ENCODE assay signal across 2 cellular contexts in genomic region chr19:51891193-51891747, GRCh38.
TF ChIP-seq lines count a peak whose summit lies in the region.

No MANE protein-coding gene starts in this region.

TF ChIP-seq in HCT116, 20 proteins besides CTCF, POLR2A, EP300 and RAD21:
- TF ChIP-seq SRF (IDR thresholded peaks at IDR 0.05; ENCODE audit: low read depth) = no peak
- no peak for TF ChIP-seq EZH2phosphoT487 (IDR thresholded peaks at IDR 0.05; ENCODE audit: borderline replicate concordance)
- no peak for TF ChIP-seq REST (IDR thresholded peaks at IDR 0.05; ENCODE audit: low read depth)
- no peak for TF ChIP-seq CEBPB (IDR thresholded peaks at IDR 0.05; ENCODE audit: low read depth)
- TF ChIP-seq FOSL1 (IDR thresholded peaks at IDR 0.05; ENCODE audit: low read depth) = no peak
- TF ChIP-seq CBX3 (IDR thresholded peaks at IDR 0.05; ENCODE audit: low read depth) = no peak
- no peak for TF ChIP-seq ZBTB33 (IDR thresholded peaks at IDR 0.05; ENCODE audit: extremely low read depth, insufficient replicate concordance, low read length)
- no peak for TF ChIP-seq MAX (IDR thresholded peaks at IDR 0.05)

TF ChIP-seq in K562, 482 proteins besides CTCF, POLR2A, EP300 and RAD21:
- TF ChIP-seq SFPQ (IDR thresholded peaks at IDR 0.05; ENCODE audit: low read depth, low read length) (no peak), POLR3G (IDR thresholded peaks at IDR 0.05; ENCODE audit: extremely low read depth, insufficient read length, insufficient replicate concordance) (no peak), MAFF (IDR thresholded peaks at IDR 0.05; ENCODE audit: low read length) (no peak), CHD1 (IDR thresholded peaks at IDR 0.05; ENCODE audit: low read length) (no peak), TRIM28 (IDR thresholded peaks at IDR 0.05) (peak; percentile 80), CBX1 (IDR thresholded peaks at IDR 0.05; ENCODE audit: low read depth) (no peak), ZNF717 (CRISPR knock-in tag; IDR thresholded peaks at IDR 0.05) (no peak), GATAD2A (IDR thresholded peaks at IDR 0.05) (no peak), ZNF518B (CRISPR knock-in tag; IDR thresholded peaks at IDR 0.05) (no peak), TFE3 (CRISPR knock-in tag; IDR thresholded peaks at IDR 0.05) (no peak), FOXJ3 (CRISPR knock-in tag; IDR thresholded peaks at IDR 0.05) (no peak), ZNF75A (CRISPR knock-in tag; IDR thresholded peaks at IDR 0.05) (peak; percentile 98), ZNF311 (CRISPR knock-in tag; IDR thresholded peaks at IDR 0.05) (no peak), ZNF444 (CRISPR knock-in tag; IDR thresholded peaks at IDR 0.05) (no peak), SOX6 (IDR thresholded peaks at IDR 0.05) (0 out of 2 replicates have a peak, but pooled peaks have one; percentile 10), MEF2D (tag; conservative IDR thresholded peaks at IDR 0.05; ENCODE audit: low read depth) (no peak), TEAD2 (tag; IDR thresholded peaks at IDR 0.05) (no peak), GTF2F1 (IDR thresholded peaks at IDR 0.05; ENCODE audit: low read depth, low read length) (no peak), ZNF174 (CRISPR knock-in tag; IDR thresholded peaks at IDR 0.05) (no peak), BRF1 (IDR thresholded peaks at IDR 0.05; ENCODE audit: borderline replicate concordance, extremely low read depth, insufficient read length) (no peak), BDP1 (IDR thresholded peaks at IDR 0.05; ENCODE audit: insufficient read depth, insufficient read length) (no peak), ZNF253 (CRISPR knock-in tag; conservative IDR thresholded peaks at IDR 0.05) (no peak), MEIS2 (IDR thresholded peaks at IDR 0.05; ENCODE audit: partially characterized antibody) (no peak), SUPT5H (IDR thresholded peaks at IDR 0.05) (no peak), ZNF280A (IDR thresholded peaks at IDR 0.05; ENCODE audit: low read depth, partially characterized antibody) (peak; percentile 81), MTA2 (IDR thresholded peaks at IDR 0.05; ENCODE audit: low read depth) (no peak), HMGXB4 (CRISPR knock-in tag; IDR thresholded peaks at IDR 0.05) (no peak), PRMT5 (CRISPR knock-in tag; IDR thresholded peaks at IDR 0.05) (no peak), FOXK1 (CRISPR knock-in tag; IDR thresholded peaks at IDR 0.05; ENCODE audit: borderline replicate concordance) (no peak), ZNF436 (CRISPR knock-in tag; IDR thresholded peaks at IDR 0.05) (no peak), CEBPB (tag; IDR thresholded peaks at IDR 0.05) (no peak), FOXK2 (conservative IDR thresholded peaks at IDR 0.05 in 1 of 2, IDR thresholded peaks at IDR 0.05 in 1 of 2; ENCODE audit: low read depth in 2 of 2) (no peak), CBX3 (IDR thresholded peaks at IDR 0.05; ENCODE audit: borderline replicate concordance in 1 of 2, low read length in 2 of 2) (peak in 1 of 2 experiments; percentile 64; a peak in 2 of 3 replicates), MTA1 (IDR thresholded peaks at IDR 0.05; ENCODE audit: borderline replicate concordance) (no peak), ZNF431 (CRISPR knock-in tag; IDR thresholded peaks at IDR 0.05) (no peak)
